Comparison of ENCODE assay signal across 17 cellular contexts in the genomic region with DNA sequence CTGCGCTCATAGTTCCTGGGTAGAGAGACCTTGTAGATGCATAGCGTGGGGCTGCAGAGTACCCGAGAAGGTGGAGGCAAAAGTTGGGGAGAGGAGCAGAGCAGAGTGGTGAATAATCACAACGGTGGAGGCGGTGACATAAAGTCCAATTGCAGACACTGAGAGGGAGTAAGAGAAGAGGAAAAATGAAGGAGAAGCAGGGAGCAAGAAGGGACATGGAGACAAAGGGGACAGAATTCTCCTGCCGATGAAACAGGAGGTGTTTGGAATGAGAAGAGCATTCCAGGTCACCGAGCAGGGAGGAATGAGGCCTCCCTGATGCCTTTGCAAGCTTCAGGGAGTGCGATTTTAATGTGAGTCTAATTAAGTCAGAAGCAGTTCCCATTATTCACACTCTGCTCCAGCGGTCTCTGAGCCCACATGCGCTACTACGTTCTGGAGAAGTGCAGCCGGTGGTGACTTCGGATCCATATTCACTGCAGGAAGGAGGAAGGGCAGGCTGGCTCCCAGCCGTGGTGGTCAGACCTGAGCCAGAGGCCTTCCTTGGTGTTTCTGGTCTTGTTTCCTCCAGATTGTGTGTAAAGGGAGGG.
DNase-seq lines count a peak whose midpoint lies in the region; ATAC-seq and TF ChIP-seq lines count a peak whose summit lies in the region.
"Had no signal": no experiment of that assay in that cellular context is flagged by ENCODE, and none has a peak within 500 bp of the region (broad histone marks: within the 10 kb centered on the region; RNA-seq: fewer than 3 reads in every experiment).

No MANE protein-coding gene starts in this region.

- no peaks in the 10 kb centered on the region for H3K27me3 ChIP-seq in endodermal cell (ENCODE audit: control insufficient read depth, insufficient read depth, low read length, poor library complexity, severe bottlenecking)

- H3K9me3 Mint-ChIP-seq in endodermal cell (no peaks in the 10 kb centered on the region), glutamatergic neuron (ENCODE audit: unreplicated experiment) (peaks cover 5% of the 10 kb centered on the region), nephron progenitor cell (no peaks in the 10 kb centered on the region)

- H3K4me1 ChIP-seq in endodermal cell (ENCODE audit: control insufficient read depth, insufficient read depth, low read length) = peaks cover 12% of the 10 kb centered on the region

- no peak for TF ChIP-seq CTCF in endodermal cell (conservative IDR thresholded peaks at IDR 0.05)
- TF ChIP-seq CTCF in glutamatergic neuron (IDR thresholded peaks at IDR 0.05; ENCODE audit: partially characterized antibody, unreplicated experiment) = no peak
- no peak for TF ChIP-seq CTCF in nephron progenitor cell (IDR thresholded peaks at IDR 0.05)

- no peak overlapping the region for H3K9ac ChIP-seq in endodermal cell (ENCODE audit: extremely low read depth, low read length, poor library complexity, severe bottlenecking)

- H3K4me3 ChIP-seq in endodermal cell (ENCODE audit: low read length) = no peak overlapping the region

- H3K4me1 Mint-ChIP-seq in endodermal cell (peaks cover 67% of the 10 kb centered on the region), glutamatergic neuron (ENCODE audit: low read depth, unreplicated experiment) (peaks cover 37% of the 10 kb centered on the region), nephron progenitor cell (peaks cover 51% of the 10 kb centered on the region)
- H3K4me1 Mint-ChIP-seq: B cell had no signal

- H3K27ac Mint-ChIP-seq in endodermal cell (no peak overlapping the region), glutamatergic neuron (ENCODE audit: unreplicated experiment) (peak overlapping the region; percentile 2), nephron progenitor cell (peak overlapping the region; percentile 86)
- H3K27ac Mint-ChIP-seq: B cell; CD4-positive, alpha-beta T cell; HFFc6 had no signal

- no peak for ATAC-seq in HG03442 (IDR thresholded peaks at IDR 0.05; ENCODE audit: unreplicated experiment)

- no peak overlapping the region for H3K27ac ChIP-seq in endodermal cell (ENCODE audit: low read depth, low read length)

- no peaks in the 10 kb centered on the region for H3K9me3 ChIP-seq in endodermal cell (ENCODE audit: control insufficient read depth, low read length)

- H3K36me3 ChIP-seq in endodermal cell (ENCODE audit: control insufficient read depth, insufficient read depth, low read length) = no peaks in the 10 kb centered on the region

- peak; percentile 42 for DNase-seq in endodermal cell
- DNase-seq in glutamatergic neuron = no peak
- peak; percentile 12 for DNase-seq in nephron progenitor cell
- DNase-seq in retina = peak; percentile 78
- DNase-seq in NCI-H1417 treated with DMSO at 0.1 percent for 48 hours (lab: John Stamatoyannopoulos, UW) = no peak
- DNase-seq in UCSD-AML1 (lab: John Stamatoyannopoulos, UW; ENCODE audit: unreplicated experiment) = no peak
- DNase-seq: C1 segment of cervical spinal cord; Calu3; CD4-positive, alpha-beta T cell; DMS153; DMS79 treated with DMSO at 0.1 percent for 48 hours; EL; HCEC 1CT; HFFc6; IMR-90 had no signal

- H3K36me3 Mint-ChIP-seq in endodermal cell (ENCODE audit: low read depth) (no peaks in the 10 kb centered on the region), glutamatergic neuron (ENCODE audit: unreplicated experiment) (peaks cover 5% of the 10 kb centered on the region), nephron progenitor cell (ENCODE audit: low read depth) (no peaks in the 10 kb centered on the region)

- H3K27me3 Mint-ChIP-seq in endodermal cell (ENCODE audit: insufficient read depth) (peaks cover 29% of the 10 kb centered on the region), glutamatergic neuron (ENCODE audit: unreplicated experiment) (peaks cover 4% of the 10 kb centered on the region), nephron progenitor cell (ENCODE audit: low read depth, poor library complexity) (peaks cover 3% of the 10 kb centered on the region)
- H3K27me3 Mint-ChIP-seq: B cell; CD4-positive, alpha-beta T cell had no signal

- H3K4me3 Mint-ChIP-seq in endodermal cell (no peak overlapping the region), glutamatergic neuron (ENCODE audit: unreplicated experiment) (no peak overlapping the region), nephron progenitor cell (peak overlapping the region; percentile 0)
- H3K4me3 Mint-ChIP-seq: B cell; CD4-positive, alpha-beta T cell; HFFc6 had no signal

- 84 to 90% methylated on average over 8 to 14 of the region's 14 CpGs for WGBS in endodermal cell (ENCODE audit: insufficient coverage in 1 of 2, insufficient read length in 1 of 2), 2 experiments

Comparison
In these comparisons a context has a peak if more than half of its experiments do, and no peak if none do; other contexts are left out.
1. DNase-seq: peak in endodermal cell (single experiment), nephron progenitor cell (single experiment) and retina (single experiment); none in glutamatergic neuron (single experiment), NCI-H1417 treated with DMSO at 0.1 percent for 48 hours (single experiment) and UCSD-AML1 (single experiment).